Comparison of ENCODE assay signal across 21 cellular contexts in genomic region chr3:182349951-182350350, GRCh38.
"Had no signal": no experiment of that assay in that cellular context is flagged by ENCODE, and none has a peak within 500 bp of the region (broad histone marks: within the 10 kb centered on the region; RNA-seq: fewer than 3 reads in every experiment).

No MANE protein-coding gene starts in this region.

- H3K4me3 ChIP-seq: esophagus muscularis mucosa, heart right ventricle, ovary, prostate gland, stomach, thyroid gland, upper lobe of left lung, vagina had no signal

- H3K36me3 ChIP-seq: esophagus muscularis mucosa, heart right ventricle, ovary, prostate gland, stomach, thyroid gland, upper lobe of left lung, vagina had no signal

- H3K27ac ChIP-seq: esophagus muscularis mucosa, foreskin keratinocyte, heart right ventricle, ovary, prostate gland, stomach, thyroid gland, upper lobe of left lung, vagina had no signal

- DNase-seq: activated B cell treated with CpG ODN at 0.5 μM for 24 hours; activated CD4-positive, alpha-beta T cell treated with anti-CD3 and anti-CD28 coated beads, Interleukin-2, amount 50 U/mL, for 1 hour; activated CD8-positive, alpha-beta memory T cell treated with anti-CD3 and anti-CD28 coated beads, Interleukin-2, amount 10 ng/mL, durations not matched to agents 7 days and 5 days; activated CD8-positive, alpha-beta T cell treated with anti-CD3 and anti-CD28 coated beads, Interleukin-2, amount 10 ng/mL, durations not matched to agents 7 days and 5 days; activated naive CD8-positive, alpha-beta T cell treated with anti-CD3 and anti-CD28 coated beads, Interleukin-2, amount 50 U/mL, for 24 hours; activated T-cell treated with anti-CD3 and anti-CD28 coated beads, Interleukin-2, amount 50 U/mL, for 48 hours; amygdala; endodermal cell; foreskin keratinocyte; heart right ventricle; naive B cell; ovary; stimulated activated CD4-positive, alpha-beta T cell treated with anti-CD3 and anti-CD28 coated beads, Interleukin-15, amount 100 ng/mL, for 24 hours; stimulated activated CD4-positive, alpha-beta T cell treated with anti-CD3 and anti-CD28 coated beads, Interleukin-2, amount 100 ng/mL, for 24 hours; stimulated activated naive B cell treated with anti-CD40 and anti-IgM and Interleukin-4, amounts not matched to agents 10 μg/mL and 1 μg/mL and 100 μg/mL, for 72 hours; stomach; thyroid gland; upper lobe of left lung had no signal

- H3K9me3 ChIP-seq: esophagus muscularis mucosa, ovary, prostate gland, stomach, thyroid gland, upper lobe of left lung, vagina had no signal

- H3K27me3 ChIP-seq: esophagus muscularis mucosa, foreskin keratinocyte, heart right ventricle, ovary, stomach, thyroid gland, upper lobe of left lung, vagina had no signal

- H3K4me1 ChIP-seq: esophagus muscularis mucosa, foreskin keratinocyte, heart right ventricle, prostate gland, stomach, thyroid gland, upper lobe of left lung, vagina had no signal
